Comparison of ENCODE assay signal across 26 cellular contexts in the genomic region with DNA sequence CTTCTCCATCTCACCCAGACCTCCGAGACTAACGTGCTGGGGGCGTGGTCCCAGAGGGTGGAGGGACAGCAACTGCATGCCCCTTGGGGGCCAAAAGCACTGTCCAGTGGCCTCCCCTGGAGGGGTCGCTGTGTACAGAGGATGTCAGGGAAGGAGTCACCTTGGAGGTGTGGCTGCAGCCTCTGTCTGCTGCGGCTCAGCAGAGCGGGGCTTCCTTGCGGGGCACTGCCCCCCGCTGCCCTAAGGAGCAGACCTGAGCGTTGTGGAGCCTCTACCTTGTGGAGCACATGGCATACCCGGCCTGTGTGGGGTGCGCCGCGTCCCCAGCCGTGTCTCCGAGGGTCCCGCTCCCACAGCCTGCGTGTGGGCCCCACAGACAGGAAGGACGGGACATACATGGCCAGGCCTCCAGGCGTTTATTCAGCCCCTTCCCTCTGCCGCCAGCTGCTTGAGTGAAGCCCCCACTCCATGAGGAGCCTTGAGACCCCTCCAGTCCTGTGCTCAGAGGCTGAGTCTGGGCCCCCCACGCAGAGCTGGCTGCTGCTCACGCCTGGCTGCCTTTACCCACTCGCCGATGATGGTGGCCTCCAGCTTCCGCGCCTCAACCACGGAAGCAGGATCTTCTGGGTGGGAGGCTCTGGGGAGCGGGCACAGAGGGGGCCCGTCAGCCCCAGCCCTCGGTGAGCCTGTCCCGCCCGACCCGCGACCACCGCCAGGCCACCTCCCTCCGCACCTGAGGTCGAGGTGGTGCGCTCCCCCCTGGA. TPM values are rescaled to one million over a fixed set of nuclear protein-coding genes. Genes with fewer than 3 reads are reported as not detected.
"Had no signal": no experiment of that assay in that cellular context is flagged by ENCODE, and none has a peak within 500 bp of the region (broad histone marks: within the 10 kb centered on the region; RNA-seq: fewer than 3 reads in every experiment).

No MANE protein-coding gene starts in this region.

- H3K4me3 ChIP-seq: body of pancreas, cardiac muscle cell, heart left ventricle, spleen, thyroid gland had no signal

- H3K27ac Mint-ChIP-seq: activated CD4-positive, alpha-beta memory T cell treated with anti-CD3 and anti-CD28 coated beads for 36 hours; activated CD8-positive, alpha-beta memory T cell treated with anti-CD3 and anti-CD28 coated beads, Interleukin-2, amount 10 ng/mL, durations not matched to agents 7 days and 5 days; progenitor cell of endocrine pancreas; T-helper 17 cell had no signal

- H3K4me3 Mint-ChIP-seq: activated CD4-positive, alpha-beta memory T cell treated with anti-CD3 and anti-CD28 coated beads for 36 hours; activated CD8-positive, alpha-beta memory T cell treated with anti-CD3 and anti-CD28 coated beads, Interleukin-2, amount 10 ng/mL, durations not matched to agents 7 days and 5 days; T-helper 17 cell had no signal

- H3K9me3 Mint-ChIP-seq: activated CD4-positive, alpha-beta memory T cell treated with anti-CD3 and anti-CD28 coated beads for 36 hours had no signal

- H3K9me3 ChIP-seq: body of pancreas, heart left ventricle, spleen, thyroid gland had no signal

- H3K27me3 ChIP-seq: body of pancreas, heart left ventricle, spleen, thyroid gland had no signal

- DNase-seq: activated CD4-positive, alpha-beta memory T cell treated with anti-CD3 and anti-CD28 coated beads for 36 hours; activated CD4-positive, alpha-beta T cell treated with anti-CD3 and anti-CD28 coated beads for 4 hours; activated CD4-positive, CD25-positive, alpha-beta regulatory T cell; activated CD8-positive, alpha-beta memory T cell treated with anti-CD3 and anti-CD28 coated beads, Interleukin-2, amount 10 ng/mL, durations not matched to agents 7 days and 5 days; activated gamma-delta T cell; activated naive CD4-positive, alpha-beta T cell treated with anti-CD3 and anti-CD28 coated beads, Interleukin-2, amount 50 U/mL, for 16 hours; activated T-cell treated with anti-CD3 and anti-CD28 coated beads for 4 hours; anterior cingulate cortex; body of pancreas; left ventricle myocardium superior; mesenchymal stem cell; retina; spleen; stimulated activated CD4-positive, alpha-beta T cell treated with anti-CD3 and anti-CD28 coated beads, Interleukin-4, amount 100 ng/mL, for 1 hour; stimulated activated naive CD8-positive, alpha-beta T cell treated with anti-CD3 and anti-CD28 coated beads, Interleukin-15, Interleukin-2, amounts not matched to agents 100 U/mL and 50 U/mL, for 24 hours; T-helper 17 cell; thyroid gland had no signal

- ATAC-seq: activated CD8-positive, alpha-beta memory T cell treated with anti-CD3 and anti-CD28 coated beads, Interleukin-2, amount 10 ng/mL, durations not matched to agents 7 days and 5 days; body of pancreas; heart left ventricle; stimulated activated naive CD8-positive, alpha-beta T cell treated with anti-CD3 and anti-CD28 coated beads, Interleukin-15, Interleukin-2, amounts not matched to agents 100 U/mL and 50 U/mL, for 24 hours; T-helper 17 cell had no signal

- H3K27ac ChIP-seq: body of pancreas, cardiac muscle cell, epithelial cell of prostate, heart left ventricle, spleen, thyroid gland had no signal

- H3K27me3 Mint-ChIP-seq: activated CD4-positive, alpha-beta memory T cell treated with anti-CD3 and anti-CD28 coated beads for 36 hours; activated CD8-positive, alpha-beta memory T cell treated with anti-CD3 and anti-CD28 coated beads, Interleukin-2, amount 10 ng/mL, durations not matched to agents 7 days and 5 days; T-helper 17 cell had no signal

RNA-seq across cellular contexts. Expression of gene GRIN1, which starts 28.6 kb away (rescaled TPM):
- total RNA-seq: activated CD4-positive, alpha-beta memory T cell treated with anti-CD3 and anti-CD28 coated beads for 36 hours; activated CD8-positive, alpha-beta memory T cell treated with anti-CD3 and anti-CD28 coated beads, Interleukin-2, amount 10 ng/mL, durations not matched to agents 7 days and 5 days; body of pancreas; fibroblast of villous mesenchyme; heart left ventricle; left ventricle myocardium superior; mononuclear cell; myocyte; osteocyte; subcutaneous adipose tissue; T-helper 17 cell; thyroid gland had no signal
